In the genomic region with DNA sequence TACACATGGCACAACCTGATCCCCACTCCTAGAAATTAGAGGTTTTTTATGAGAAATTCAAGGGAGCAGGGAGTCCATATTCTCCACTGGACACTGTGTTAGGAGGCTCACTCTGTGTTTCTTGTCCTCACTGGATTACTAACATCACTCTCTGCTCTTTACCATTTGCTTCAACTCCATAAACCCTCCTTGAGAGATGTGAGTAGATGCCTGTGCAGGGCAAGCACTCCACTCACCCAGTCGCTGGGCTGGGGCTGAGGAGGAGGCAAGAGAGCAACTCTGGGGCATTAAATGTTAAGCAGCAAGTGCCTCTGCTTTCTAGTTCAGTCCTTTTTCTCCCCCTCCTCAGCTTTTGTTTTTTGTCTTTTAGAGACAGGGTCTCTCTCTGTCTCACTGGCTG, we compare ENCODE assay signal across 22 cellular contexts.
DNase-seq lines count a peak whose midpoint lies in the region; ATAC-seq and TF ChIP-seq lines count a peak whose summit lies in the region.
"Had no signal": no experiment of that assay in that cellular context is flagged by ENCODE, and none has a peak within 500 bp of the region (broad histone marks: within the 10 kb centered on the region; RNA-seq: fewer than 3 reads in every experiment).

No MANE protein-coding gene starts in this region.

- intact Hi-C loops in stomach (cut with DNase I; ENCODE audit: low total_unique reads) (no loop called here), vagina (cut with DNase I) (no loop called here), lower lobe of right lung (cut with DNase I) (no loop called here)

- H3K4me1 Mint-ChIP-seq in H9, result peaks cover 47 to 49% of the 10 kb centered on the region in 2 experiments
- peaks cover 62% of the 10 kb centered on the region for H3K4me1 Mint-ChIP-seq in endodermal cell

- no peak overlapping the region for H2BK120ac ChIP-seq in H9 (ENCODE audit: low read depth, low read length, poor library complexity, severe bottlenecking)

- no peak for TF ChIP-seq POLR2A in stomach (IDR thresholded peaks at IDR 0.05)
- no peak for TF ChIP-seq POLR2A in vagina (IDR thresholded peaks at IDR 0.05)

- H3K4me1 ChIP-seq in H9 (ENCODE audit: insufficient read depth, low read length) (peaks cover 12% of the 10 kb centered on the region), HUES64 (ENCODE audit: insufficient read depth, low read length) (peaks cover 32% of the 10 kb centered on the region), endodermal cell (ENCODE audit: control insufficient read depth, insufficient read depth, low read length) (peaks cover 20% of the 10 kb centered on the region), mesodermal cell (ENCODE audit: control insufficient read depth, insufficient read depth, low read length, poor library complexity, severe bottlenecking) (peaks cover 55% of the 10 kb centered on the region), stomach (no peaks in the 10 kb centered on the region), vagina (no peaks in the 10 kb centered on the region), lower lobe of right lung (no peaks in the 10 kb centered on the region)
- H3K4me1 ChIP-seq: BLaER1 had no signal

- H3K27ac Mint-ChIP-seq in H9 (peak overlapping the region; percentile 95 to 100 (median 99)), endodermal cell (peak overlapping the region; percentile 98)
- H3K27ac Mint-ChIP-seq: CD4-positive, alpha-beta T cell had no signal

- TF ChIP-seq EP300 in stomach (IDR thresholded peaks at IDR 0.05), result no peak

- H4K91ac ChIP-seq in H9 (ENCODE audit: insufficient read length, low read depth, low read length), result no peak overlapping the region

- H2BK5ac ChIP-seq in H9 (ENCODE audit: insufficient read length, low read length), result peak overlapping the region; percentile 4

- H3K4me3 ChIP-seq in HUES64 (ENCODE audit: low read length) (no peak overlapping the region), endodermal cell (ENCODE audit: low read length) (no peak overlapping the region), mesodermal cell (ENCODE audit: extremely low read depth, insufficient read depth, low read length, poor library complexity, severe bottlenecking) (no peak overlapping the region), stomach (no peak overlapping the region), foreskin fibroblast (ENCODE audit: low read depth in 1 of 2, low read length in 2 of 2) (no peak overlapping the region), vagina (no peak overlapping the region), lower lobe of right lung (no peak overlapping the region)
- H3K4me3 ChIP-seq: BLaER1, HAP-1 had no signal

- no peak overlapping the region for H3K14ac ChIP-seq in H9 (ENCODE audit: insufficient read depth, low read length)

- H3K56ac ChIP-seq in H9 (ENCODE audit: insufficient read length, low read depth, low read length), result no peak overlapping the region

- H3K4me2 ChIP-seq in H9 (ENCODE audit: insufficient read depth, insufficient read length, low read length), result peak overlapping the region; percentile 5
- H3K4me2 ChIP-seq: BLaER1 had no signal

- no peak overlapping the region for H2BK15ac ChIP-seq in H9 (ENCODE audit: low read depth, low read length)

- no peaks in the 10 kb centered on the region; a peak in 1 of 5 replicates for H3K9me3 Mint-ChIP-seq in H9
- H3K9me3 Mint-ChIP-seq in endodermal cell, result no peaks in the 10 kb centered on the region
- H3K9me3 Mint-ChIP-seq: CD4-positive, alpha-beta T cell had no signal

- no peaks in the 10 kb centered on the region for H4K20me1 ChIP-seq in H9 (ENCODE audit: control insufficient read depth, insufficient read depth, insufficient read length)
- H4K20me1 ChIP-seq: BLaER1 had no signal

- H3K27me3 ChIP-seq in H9 (ENCODE audit: insufficient read depth, low read length) (no peaks in the 10 kb centered on the region), HUES64 (ENCODE audit: insufficient read depth, low read length) (no peaks in the 10 kb centered on the region), endodermal cell (ENCODE audit: control insufficient read depth, insufficient read depth, low read length, poor library complexity, severe bottlenecking) (no peaks in the 10 kb centered on the region), stomach (no peaks in the 10 kb centered on the region), vagina (no peaks in the 10 kb centered on the region), lower lobe of right lung (ENCODE audit: low read depth) (no peaks in the 10 kb centered on the region)
- H3K27me3 ChIP-seq: BLaER1 had no signal

- H3K9me3 ChIP-seq in H9 (ENCODE audit: control insufficient read depth, low read depth, low read length) (no peaks in the 10 kb centered on the region), HUES64 (ENCODE audit: insufficient read depth, low read depth, low read length) (no peaks in the 10 kb centered on the region), endodermal cell (ENCODE audit: control insufficient read depth, low read length) (no peaks in the 10 kb centered on the region), mesodermal cell (ENCODE audit: control insufficient read depth, low read length) (no peaks in the 10 kb centered on the region), stomach (no peaks in the 10 kb centered on the region), vagina (no peaks in the 10 kb centered on the region), lower lobe of right lung (no peaks in the 10 kb centered on the region)
- H3K9me3 ChIP-seq: BLaER1, HAP-1 had no signal

- no peak for ATAC-seq in lower lobe of right lung
- ATAC-seq: Right ventricle myocardium inferior had no signal

- DNase-seq in H9, result no peak
- DNase-seq in endodermal cell, result peak; percentile 76
- no peak for DNase-seq in stomach
- DNase-seq in foreskin fibroblast, result no peak
- no peak for DNase-seq in vagina (ENCODE audit: extremely low spot score in 2 of 2)
- no peak for DNase-seq in lower lobe of right lung
- DNase-seq: CD4-positive, alpha-beta T cell; COR-L47; DMS79; KG1; NCI-H1092 treated with DMSO at 0.1 percent for 48 hours; NCI-H146; NCI-H2029; NCI-H2227 treated with DMSO at 0.1 percent for 48 hours; NCI-H510A; NK-92 treated with Interleukin-12 subunit alpha and Interleukin-12 subunit beta, amount 100 ng/mL, for 24 hours; OCI-M1 had no signal

- H4K5ac ChIP-seq in H9 (ENCODE audit: insufficient read length, low read depth, low read length), result no peak overlapping the region

- H3K27ac ChIP-seq in H9 (ENCODE audit: insufficient read length, low read depth, low read length) (peak overlapping the region; percentile 94), HUES64 (ENCODE audit: low read depth, low read length) (peak overlapping the region; percentile 97), endodermal cell (ENCODE audit: low read depth, low read length) (peak overlapping the region; percentile 1), mesodermal cell (ENCODE audit: low read depth, low read length, severe bottlenecking) (peak overlapping the region; percentile 2), stomach (no peak overlapping the region), vagina (no peak overlapping the region), lower lobe of right lung (no peak overlapping the region)
- H3K27ac ChIP-seq: BLaER1 had no signal

- H3K36me3 Mint-ChIP-seq in H9 (ENCODE audit: insufficient read depth in 1 of 3, low read depth in 3 of 3) (peaks cover 10 to 33% (median 22%) of the 10 kb centered on the region in 3 experiments), endodermal cell (ENCODE audit: low read depth) (peaks cover 54% of the 10 kb centered on the region)

- H2BK12ac ChIP-seq in H9 (ENCODE audit: insufficient read length, low read depth, low read length), result no peak overlapping the region

- H3K4me3 Mint-ChIP-seq in H9, result no peak overlapping the region
- no peak overlapping the region for H3K4me3 Mint-ChIP-seq in endodermal cell
- H3K4me3 Mint-ChIP-seq: CD4-positive, alpha-beta T cell had no signal

- H3K27me3 Mint-ChIP-seq in H9 (ENCODE audit: low read depth), result no peaks in the 10 kb centered on the region
- H3K27me3 Mint-ChIP-seq in endodermal cell (ENCODE audit: insufficient read depth), result no peaks in the 10 kb centered on the region

- H3K18ac ChIP-seq in H9 (ENCODE audit: insufficient read length, low read depth, low read length), result no peak overlapping the region

- no CpG with 5 or more reads among the region's 1 CpG for WGBS in H9 (ENCODE audit: extremely low coverage, insufficient read length, low lambda C conversion rate)
- WGBS in HUES64, result 80% methylated on average over 1 of the region's 1 CpG
- WGBS in endodermal cell (ENCODE audit: insufficient coverage in 1 of 2, insufficient read length in 1 of 2), 2 experiments, result 20 to 40% methylated on average over 1 of the region's 1 CpG
- WGBS in mesodermal cell (ENCODE audit: insufficient coverage in 2 of 2), 2 experiments, result no CpG with 5 or more reads among the region's 1 CpG
- WGBS in stomach, 5 donors, result 42 to 70% (median 50%) methylated on average over 1 of the region's 1 CpG

- H3K79me2 ChIP-seq in H9 (ENCODE audit: insufficient read depth, low read length), result peaks cover 2% of the 10 kb centered on the region; the same call in 1 of the 2 replicates

- no peak overlapping the region for H3K4ac ChIP-seq in H9 (ENCODE audit: low read depth, low read length)

- peaks cover 12% of the 10 kb centered on the region for H3K36me3 ChIP-seq in HUES64 (ENCODE audit: insufficient read depth, low read length)
- peaks cover 28% of the 10 kb centered on the region for H3K36me3 ChIP-seq in endodermal cell (ENCODE audit: control insufficient read depth, insufficient read depth, low read length)
- no peaks in the 10 kb centered on the region for H3K36me3 ChIP-seq in mesodermal cell (ENCODE audit: control insufficient read depth, insufficient read depth, low read length)
- no peaks in the 10 kb centered on the region for H3K36me3 ChIP-seq in stomach
- H3K36me3 ChIP-seq in vagina, result no peaks in the 10 kb centered on the region
- H3K36me3 ChIP-seq in lower lobe of right lung, result no peaks in the 10 kb centered on the region
- H3K36me3 ChIP-seq: BLaER1, HAP-1 had no signal

- no peak overlapping the region for H3K23ac ChIP-seq in H9 (ENCODE audit: insufficient read length, low read depth, low read length)

- no peaks in the 10 kb centered on the region for H3K79me1 ChIP-seq in H9 (ENCODE audit: insufficient read depth, low read depth, low read length, poor library complexity, severe bottlenecking)

- no peak overlapping the region for H2BK20ac ChIP-seq in H9 (ENCODE audit: low read depth, low read length, poor library complexity, severe bottlenecking)

- no peak overlapping the region for H2AK5ac ChIP-seq in H9 (ENCODE audit: insufficient read length, low read length)

- H3T11ph ChIP-seq in H9 (ENCODE audit: low read length), result no peak overlapping the region

- TF ChIP-seq CTCF in H9 (conservative IDR thresholded peaks at IDR 0.05) (no peak), endodermal cell (conservative IDR thresholded peaks at IDR 0.05) (no peak), stomach (IDR thresholded peaks at IDR 0.05) (no peak), foreskin fibroblast (IDR thresholded peaks at IDR 0.05; ENCODE audit: low read depth, low read length) (no peak), vagina (IDR thresholded peaks at IDR 0.05) (no peak), lower lobe of right lung (IDR thresholded peaks at IDR 0.05) (no peak)

- no peaks in the 10 kb centered on the region for H3K23me2 ChIP-seq in H9 (ENCODE audit: insufficient read length, low read depth, low read length, poor library complexity, severe bottlenecking)

- H3K9ac ChIP-seq in H9 (ENCODE audit: extremely low read depth, insufficient read length, low read length) (no peak overlapping the region), HUES64 (ENCODE audit: low read depth, low read length) (peak overlapping the region; percentile 47; the same call in 1 of the 2 replicates), endodermal cell (ENCODE audit: extremely low read depth, low read length, poor library complexity, severe bottlenecking) (peak overlapping the region; percentile 23)
- H3K9ac ChIP-seq: BLaER1 had no signal

- no peak overlapping the region for H4K8ac ChIP-seq in H9 (replicated peaks; ENCODE audit: insufficient read length, low read depth, low read length)

- no peak overlapping the region for H2AFZ ChIP-seq in H9 (ENCODE audit: low read length)

Comparison
In these comparisons a context has a peak if more than half of its experiments do, and no peak if none do; other contexts are left out.
1. H3K27ac ChIP-seq: peak in H9 (single experiment), HUES64 (single experiment), endodermal cell (single experiment) and mesodermal cell (single experiment); none in stomach (0 of 5), vagina (single experiment) and lower lobe of right lung (single experiment).